ENCODE assay signal across 3 cellular contexts in the genomic region with DNA sequence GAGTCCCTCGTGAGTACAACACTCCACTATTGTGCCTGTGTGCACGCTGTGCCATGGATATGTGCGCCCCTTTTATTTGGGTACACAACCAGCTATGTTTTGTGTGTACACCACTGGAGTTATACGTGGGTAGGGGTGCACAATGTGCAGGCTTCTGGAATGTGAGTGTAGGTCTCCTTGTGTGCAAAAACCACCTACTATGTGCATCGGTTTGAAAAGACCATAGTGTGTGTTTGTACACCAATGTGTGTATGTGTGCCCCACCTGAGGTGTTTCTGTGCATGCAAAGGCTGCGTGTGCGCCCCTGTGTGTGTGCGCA.
TF ChIP-seq lines count a peak whose summit lies in the region.

No MANE protein-coding gene starts in this region.

TF ChIP-seq in SK-N-SH, 30 proteins besides CTCF, POLR2A, EP300 and RAD21 (continued from another document):
- no peak for TF ChIP-seq SMC3 (IDR thresholded peaks at IDR 0.05; ENCODE audit: low read depth, low read length)

TF ChIP-seq in SK-N-SH treated with all-trans-retinoic acid at 6 μM for 48 hours, 23 proteins besides CTCF, POLR2A, EP300 and RAD21 (continued from another document):
- TF ChIP-seq, protein P1, sequence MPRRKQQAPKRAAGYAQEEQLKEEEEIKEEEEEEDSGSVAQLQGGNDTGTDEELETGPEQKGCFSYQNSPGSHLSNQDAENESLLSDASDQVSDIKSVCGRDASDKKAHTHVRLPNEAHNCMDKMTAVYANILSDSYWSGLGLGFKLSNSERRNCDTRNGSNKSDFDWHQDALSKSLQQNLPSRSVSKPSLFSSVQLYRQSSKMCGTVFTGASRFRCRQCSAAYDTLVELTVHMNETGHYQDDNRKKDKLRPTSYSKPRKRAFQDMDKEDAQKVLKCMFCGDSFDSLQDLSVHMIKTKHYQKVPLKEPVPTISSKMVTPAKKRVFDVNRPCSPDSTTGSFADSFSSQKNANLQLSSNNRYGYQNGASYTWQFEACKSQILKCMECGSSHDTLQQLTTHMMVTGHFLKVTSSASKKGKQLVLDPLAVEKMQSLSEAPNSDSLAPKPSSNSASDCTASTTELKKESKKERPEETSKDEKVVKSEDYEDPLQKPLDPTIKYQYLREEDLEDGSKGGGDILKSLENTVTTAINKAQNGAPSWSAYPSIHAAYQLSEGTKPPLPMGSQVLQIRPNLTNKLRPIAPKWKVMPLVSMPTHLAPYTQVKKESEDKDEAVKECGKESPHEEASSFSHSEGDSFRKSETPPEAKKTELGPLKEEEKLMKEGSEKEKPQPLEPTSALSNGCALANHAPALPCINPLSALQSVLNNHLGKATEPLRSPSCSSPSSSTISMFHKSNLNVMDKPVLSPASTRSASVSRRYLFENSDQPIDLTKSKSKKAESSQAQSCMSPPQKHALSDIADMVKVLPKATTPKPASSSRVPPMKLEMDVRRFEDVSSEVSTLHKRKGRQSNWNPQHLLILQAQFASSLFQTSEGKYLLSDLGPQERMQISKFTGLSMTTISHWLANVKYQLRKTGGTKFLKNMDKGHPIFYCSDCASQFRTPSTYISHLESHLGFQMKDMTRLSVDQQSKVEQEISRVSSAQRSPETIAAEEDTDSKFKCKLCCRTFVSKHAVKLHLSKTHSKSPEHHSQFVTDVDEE (CRISPR knock-in tag; IDR thresholded peaks at IDR 0.05) = no peak
- TF ChIP-seq SNAI2 (CRISPR knock-in tag; IDR thresholded peaks at IDR 0.05) (no peak), ESRRG (CRISPR knock-in tag; IDR thresholded peaks at IDR 0.05) (no peak), ZFP3 (CRISPR knock-in tag; IDR thresholded peaks at IDR 0.05) (no peak), CREB5 (CRISPR knock-in tag; IDR thresholded peaks at IDR 0.05; ENCODE audit: low read depth) (no peak), PPARA (CRISPR knock-in tag; IDR thresholded peaks at IDR 0.05; ENCODE audit: borderline replicate concordance) (no peak), TCF4 (CRISPR knock-in tag; IDR thresholded peaks at IDR 0.05; ENCODE audit: borderline replicate concordance) (no peak), ARNTL (CRISPR knock-in tag; IDR thresholded peaks at IDR 0.05; ENCODE audit: borderline replicate concordance, low read depth) (no peak), ISL1 (CRISPR knock-in tag; IDR thresholded peaks at IDR 0.05) (no peak)
- TF ChIP-seq, protein P2, sequence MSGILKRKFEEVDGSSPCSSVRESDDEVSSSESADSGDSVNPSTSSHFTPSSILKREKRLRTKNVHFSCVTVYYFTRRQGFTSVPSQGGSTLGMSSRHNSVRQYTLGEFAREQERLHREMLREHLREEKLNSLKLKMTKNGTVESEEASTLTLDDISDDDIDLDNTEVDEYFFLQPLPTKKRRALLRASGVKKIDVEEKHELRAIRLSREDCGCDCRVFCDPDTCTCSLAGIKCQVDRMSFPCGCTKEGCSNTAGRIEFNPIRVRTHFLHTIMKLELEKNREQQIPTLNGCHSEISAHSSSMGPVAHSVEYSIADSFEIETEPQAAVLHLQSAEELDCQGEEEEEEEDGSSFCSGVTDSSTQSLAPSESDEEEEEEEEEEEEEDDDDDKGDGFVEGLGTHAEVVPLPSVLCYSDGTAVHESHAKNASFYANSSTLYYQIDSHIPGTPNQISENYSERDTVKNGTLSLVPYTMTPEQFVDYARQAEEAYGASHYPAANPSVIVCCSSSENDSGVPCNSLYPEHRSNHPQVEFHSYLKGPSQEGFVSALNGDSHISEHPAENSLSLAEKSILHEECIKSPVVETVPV (CRISPR knock-in tag; IDR thresholded peaks at IDR 0.05) = no peak
- TF ChIP-seq, protein P3, sequence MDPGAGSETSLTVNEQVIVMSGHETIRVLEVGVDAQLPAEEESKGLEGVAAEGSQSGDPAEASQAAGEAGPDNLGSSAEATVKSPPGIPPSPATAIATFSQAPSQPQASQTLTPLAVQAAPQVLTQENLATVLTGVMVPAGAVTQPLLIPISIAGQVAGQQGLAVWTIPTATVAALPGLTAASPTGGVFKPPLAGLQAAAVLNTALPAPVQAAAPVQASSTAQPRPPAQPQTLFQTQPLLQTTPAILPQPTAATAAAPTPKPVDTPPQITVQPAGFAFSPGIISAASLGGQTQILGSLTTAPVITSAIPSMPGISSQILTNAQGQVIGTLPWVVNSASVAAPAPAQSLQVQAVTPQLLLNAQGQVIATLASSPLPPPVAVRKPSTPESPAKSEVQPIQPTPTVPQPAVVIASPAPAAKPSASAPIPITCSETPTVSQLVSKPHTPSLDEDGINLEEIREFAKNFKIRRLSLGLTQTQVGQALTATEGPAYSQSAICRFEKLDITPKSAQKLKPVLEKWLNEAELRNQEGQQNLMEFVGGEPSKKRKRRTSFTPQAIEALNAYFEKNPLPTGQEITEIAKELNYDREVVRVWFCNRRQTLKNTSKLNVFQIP (CRISPR knock-in tag; IDR thresholded peaks at IDR 0.05; ENCODE audit: borderline replicate concordance, low read depth) = no peak

TF ChIP-seq in neural cell, 6 proteins besides CTCF, POLR2A, EP300 and RAD21 (continued from another document):
- TF ChIP-seq REST (IDR thresholded peaks at IDR 0.05; ENCODE audit: borderline replicate concordance) = no peak
